28 cellular contexts compared by ENCODE assay signal in genomic region chr7:36400606-36401005, GRCh38. TPM values are rescaled to one million over a fixed set of nuclear protein-coding genes. Genes with fewer than 3 reads are reported as not detected.
DNase-seq lines count a peak whose midpoint lies in the region; ATAC-seq and TF ChIP-seq lines count a peak whose summit lies in the region.
"Had no signal": no experiment of that assay in that cellular context is flagged by ENCODE, and none has a peak within 500 bp of the region (broad histone marks: within the 10 kb centered on the region; RNA-seq: fewer than 3 reads in every experiment).

No MANE protein-coding gene starts in this region.

- H3K9ac ChIP-seq in adipocyte (ENCODE audit: low read length) = no peak overlapping the region

- no peaks in the 10 kb centered on the region for H3K9me2 ChIP-seq in GM23338 (ENCODE audit: insufficient read depth)

- no peak overlapping the region for H3K4me2 ChIP-seq in GM23338
- H3K4me2 ChIP-seq: A549 had no signal

- H3K4me3 Mint-ChIP-seq in GM23338 = no peak overlapping the region
- H3K4me3 Mint-ChIP-seq: activated CD4-positive, alpha-beta T cell treated with anti-CD3 and anti-CD28 coated beads for 36 hours; immature natural killer cell; naive thymus-derived CD8-positive, alpha-beta T cell had no signal

- H4K20me1 ChIP-seq in GM23338 (replicated peaks; ENCODE audit: insufficient read depth) = no peaks in the 10 kb centered on the region

- peaks cover 6% of the 10 kb centered on the region for H3K4me1 Mint-ChIP-seq in GM23338

- H2AFZ ChIP-seq in GM23338 = no peak overlapping the region

- H3K27me3 Mint-ChIP-seq in GM23338 (ENCODE audit: insufficient read depth, low read depth, poor library complexity) = no peaks in the 10 kb centered on the region
- H3K27me3 Mint-ChIP-seq: activated CD4-positive, alpha-beta T cell treated with anti-CD3 and anti-CD28 coated beads for 36 hours had no signal

- H3K9me3 ChIP-seq in adipocyte (ENCODE audit: control insufficient read depth, low read length) (no peaks in the 10 kb centered on the region), mucosa of descending colon (no peaks in the 10 kb centered on the region), Peyer's patch (no peaks in the 10 kb centered on the region)
- H3K9me3 ChIP-seq: HAP-1, left ventricle myocardium inferior, stomach, tibial artery had no signal

- H3K4me1 ChIP-seq in GM23338 (ENCODE audit: insufficient read depth) (peaks cover 8% of the 10 kb centered on the region), adipocyte (ENCODE audit: control insufficient read depth, insufficient read depth, low read length) (no peaks in the 10 kb centered on the region), mucosa of descending colon (ENCODE audit: low read depth) (no peaks in the 10 kb centered on the region), Peyer's patch (no peaks in the 10 kb centered on the region)
- H3K4me1 ChIP-seq: left ventricle myocardium inferior, stomach, tibial artery had no signal

- peaks cover 70% of the 10 kb centered on the region for H3K36me3 Mint-ChIP-seq in GM23338 (ENCODE audit: low read depth)
- H3K36me3 Mint-ChIP-seq: naive thymus-derived CD8-positive, alpha-beta T cell had no signal

- H3K36me3 ChIP-seq in GM23338 (ENCODE audit: insufficient read depth) (peaks cover 12% of the 10 kb centered on the region; the same call in 1 of the 2 replicates), adipocyte (ENCODE audit: control insufficient read depth, insufficient read depth, low read length, severe bottlenecking) (no peaks in the 10 kb centered on the region), mucosa of descending colon (ENCODE audit: low read depth) (no peaks in the 10 kb centered on the region), Peyer's patch (no peaks in the 10 kb centered on the region)
- H3K36me3 ChIP-seq: left ventricle myocardium inferior, stomach, tibial artery had no signal

- H3K4me3 ChIP-seq in AG04449 (ENCODE audit: low read depth, low read length) (no peak overlapping the region), GM23338 (no peak overlapping the region), adipocyte (ENCODE audit: low read length) (no peak overlapping the region), mucosa of descending colon (no peak overlapping the region), Peyer's patch (no peak overlapping the region)
- H3K4me3 ChIP-seq: A549, HAP-1, left ventricle myocardium inferior, skin epidermis, stomach, tibial artery had no signal

- H3K27me3 ChIP-seq in GM23338 (ENCODE audit: insufficient read depth) = no peaks in the 10 kb centered on the region
- no peaks in the 10 kb centered on the region for H3K27me3 ChIP-seq in adipocyte (replicated peaks; ENCODE audit: control insufficient read depth, insufficient read depth, low read length)
- H3K27me3 ChIP-seq in Peyer's patch = no peaks in the 10 kb centered on the region
- H3K27me3 ChIP-seq: stomach, tibial artery had no signal

- H3K79me2 ChIP-seq in GM23338 (replicated peaks; ENCODE audit: insufficient read depth) = peaks cover 10% of the 10 kb centered on the region

- TF ChIP-seq POLR2A in Peyer's patch (IDR thresholded peaks at IDR 0.05) = no peak

- H3K27ac Mint-ChIP-seq in GM23338 = no peak overlapping the region
- H3K27ac Mint-ChIP-seq: activated CD4-positive, alpha-beta T cell treated with anti-CD3 and anti-CD28 coated beads for 36 hours; immature natural killer cell; naive thymus-derived CD8-positive, alpha-beta T cell had no signal

- POLR2A ChIA-PET in AG04449 (lab: Yijun Ruan, JAX) = interaction anchor here (1.0 kb wide), 1 partner anchor 17 kb away, joined by 5 read pairs; no protein-coding TSS in a partner anchor

- DNase-seq in AG04449 (ENCODE audit: low read depth, low spot score) (peak; percentile 24), GM23338 (ENCODE audit: low spot score) (peak; percentile 10), adipocyte (ENCODE audit: low read depth) (peak; percentile 31), iris pigment epithelial cell (ENCODE audit: low read depth) (peak; percentile 69), HPDE6-E6E7 (ENCODE audit: extremely low spot score) (no peak), mucosa of descending colon (no peak), NCI-H1417 treated with DMSO at 0.1 percent for 48 hours (lab: John Stamatoyannopoulos, UW) (no peak), Peyer's patch (no peak)
- DNase-seq: activated CD4-positive, alpha-beta T cell treated with anti-CD3 and anti-CD28 coated beads for 36 hours; activated T-cell treated with anti-CD3 and anti-CD28 coated beads, Interleukin-2, amount 50 U/mL, for 48 hours; dermis blood vessel endothelial cell; DMS153; hypothalamus; immature natural killer cell; KBM-7; left ventricle myocardium inferior; MM.1S; naive thymus-derived CD8-positive, alpha-beta T cell; NCI-H1436; NCI-H2081 treated with DMSO at 0.1 percent for 48 hours; NCI-H345; stimulated activated CD8-positive, alpha-beta memory T cell treated with anti-CD3 and anti-CD28 coated beads, Interleukin-4, amount 100 ng/mL, for 48 hours; stomach; T-helper 2 cell; tibial artery had no signal

- intact Hi-C loops in mucosa of descending colon (cut with DNase I, micrococcal nuclease) = no loop called here

- TF ChIP-seq CTCF in AG04449 (IDR thresholded peaks at IDR 0.05; ENCODE audit: insufficient read depth, low read length, missing control alignments) = no peak
- no peak for TF ChIP-seq CTCF in GM23338 (conservative IDR thresholded peaks at IDR 0.05; ENCODE audit: low read depth in 2 of 2)
- no peak for TF ChIP-seq CTCF in mucosa of descending colon (IDR thresholded peaks at IDR 0.05)
- no peak for TF ChIP-seq CTCF in Peyer's patch (IDR thresholded peaks at IDR 0.05)

- CTCF ChIA-PET in AG04449 (lab: Yijun Ruan, JAX) = interaction anchor here (1.0 to 2.6 kb wide), 5 partner anchors 9 to 40 kb away, joined by 3 to 10 read pairs (median 7); a partner anchor contains a TSS

- no peak for ATAC-seq in GM23338
- ATAC-seq in mucosa of descending colon = no peak
- ATAC-seq: A549; activated CD4-positive, alpha-beta T cell treated with anti-CD3 and anti-CD28 coated beads for 36 hours; naive thymus-derived CD8-positive, alpha-beta T cell had no signal

- peaks cover 2% of the 10 kb centered on the region; the same call in 1 of the 3 replicates for H3K9me3 Mint-ChIP-seq in GM23338
- H3K9me3 Mint-ChIP-seq: immature natural killer cell; naive thymus-derived CD8-positive, alpha-beta T cell had no signal

- H3K27ac ChIP-seq in GM23338 (ENCODE audit: low read depth) (no peak overlapping the region), Peyer's patch (no peak overlapping the region)
- H3K27ac ChIP-seq: A549, left ventricle myocardium inferior, skin epidermis, stomach, tibial artery had no signal

- no peaks in the 10 kb centered on the region for H3F3A ChIP-seq in GM23338 (replicated peaks; ENCODE audit: low read depth)

TF ChIP-seq in GM23338, 12 proteins besides CTCF, POLR2A, EP300 and RAD21:
- no peak for TF ChIP-seq STAT1 (IDR thresholded peaks at IDR 0.05; ENCODE audit: unreplicated experiment)
- TF ChIP-seq REST (IDR thresholded peaks at IDR 0.05; ENCODE audit: unreplicated experiment) = no peak
- TF ChIP-seq NANOG (IDR thresholded peaks at IDR 0.05; ENCODE audit: borderline replicate concordance) = no peak
- TF ChIP-seq CREB1 (CRISPR knock-in tag; IDR thresholded peaks at IDR 0.05; ENCODE audit: low read depth) = no peak
- TF ChIP-seq ETS1 (IDR thresholded peaks at IDR 0.05) = no peak
- no peak for TF ChIP-seq JUNB (IDR thresholded peaks at IDR 0.05; ENCODE audit: unreplicated experiment)
- no peak for TF ChIP-seq ZNF331 (CRISPR knock-in tag; IDR thresholded peaks at IDR 0.05; ENCODE audit: low read depth)
- no peak for TF ChIP-seq EZH2phosphoT487 (IDR thresholded peaks at IDR 0.05; ENCODE audit: unreplicated experiment)
- TF ChIP-seq POLR2AphosphoS5 (IDR thresholded peaks at IDR 0.05; ENCODE audit: low read depth) = no peak

RNA-seq across cellular contexts. Expression of gene ANLN, which starts 10.9 kb away (rescaled TPM):
- total RNA-seq in GM23338 (2014; rRNA removed; shearing (Covaris generic)) = 63.4 and 66.7 TPM in 2 replicates
- polyA plus RNA-seq in GM23338 (2016; fragmentation: Nextera tagmentation; extraction: Ambion mirVana) = 21.6 and 26.9 TPM in 2 replicates
- total RNA-seq in mucosa of descending colon (10 to 100 TPM in 1 of 3 donors, 1 to 10 TPM in 2; 3.8 to 23.7 (median 6.4) TPM), Peyer's patch (10 to 100 TPM in 2 of 4 donors, 1 to 10 TPM in 2; 5.0 to 43.7 (median 11.2) TPM)
- polyA plus RNA-seq: naive thymus-derived CD8-positive, alpha-beta T cell had no signal

Comparison
In these comparisons a context has a peak if more than half of its experiments do, and no peak if none do; other contexts are left out.
1. DNase-seq: peak in AG04449 (single experiment), GM23338 (single experiment), adipocyte (single experiment) and iris pigment epithelial cell (single experiment); none in HPDE6-E6E7 (single experiment), mucosa of descending colon (0 of 3), NCI-H1417 treated with DMSO at 0.1 percent for 48 hours (single experiment) and Peyer's patch (0 of 3).